ENCODE assay signal across 1 cellular context in the genomic region with DNA sequence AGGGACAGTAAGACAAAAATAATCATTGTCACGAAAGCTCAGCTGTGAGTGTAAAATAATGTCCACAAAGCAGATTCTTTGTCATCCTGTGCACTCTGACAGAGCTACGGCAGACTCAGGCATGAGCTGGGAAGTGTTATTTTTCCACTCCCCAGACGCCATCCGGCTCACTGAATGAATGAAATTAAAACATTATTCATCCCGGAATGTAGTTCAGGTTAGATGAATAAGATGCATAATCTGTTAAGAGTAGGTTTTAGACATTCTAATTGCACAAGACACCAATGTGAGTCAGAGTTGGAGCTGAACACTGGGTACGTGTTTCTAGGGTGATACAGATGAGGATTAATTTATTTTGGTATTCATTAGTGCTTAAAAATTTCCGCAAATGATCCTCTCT.
TF ChIP-seq lines count a peak whose summit lies in the region.

No MANE protein-coding gene starts in this region.

TF ChIP-seq in WTC11, 78 proteins besides CTCF, POLR2A, EP300 and RAD21 (continued from another document):
- TF ChIP-seq, protein P1, sequence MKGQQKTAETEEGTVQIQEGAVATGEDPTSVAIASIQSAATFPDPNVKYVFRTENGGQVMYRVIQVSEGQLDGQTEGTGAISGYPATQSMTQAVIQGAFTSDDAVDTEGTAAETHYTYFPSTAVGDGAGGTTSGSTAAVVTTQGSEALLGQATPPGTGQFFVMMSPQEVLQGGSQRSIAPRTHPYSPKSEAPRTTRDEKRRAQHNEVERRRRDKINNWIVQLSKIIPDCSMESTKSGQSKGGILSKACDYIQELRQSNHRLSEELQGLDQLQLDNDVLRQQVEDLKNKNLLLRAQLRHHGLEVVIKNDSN (CRISPR knock-in tag; IDR thresholded peaks at IDR 0.05), result no peak
- TF ChIP-seq ZNF121 (CRISPR knock-in tag; IDR thresholded peaks at IDR 0.05), result no peak
- no peak for TF ChIP-seq MLX (CRISPR knock-in tag; IDR thresholded peaks at IDR 0.05)
